20 cellular contexts compared by ENCODE assay signal in the genomic region with DNA sequence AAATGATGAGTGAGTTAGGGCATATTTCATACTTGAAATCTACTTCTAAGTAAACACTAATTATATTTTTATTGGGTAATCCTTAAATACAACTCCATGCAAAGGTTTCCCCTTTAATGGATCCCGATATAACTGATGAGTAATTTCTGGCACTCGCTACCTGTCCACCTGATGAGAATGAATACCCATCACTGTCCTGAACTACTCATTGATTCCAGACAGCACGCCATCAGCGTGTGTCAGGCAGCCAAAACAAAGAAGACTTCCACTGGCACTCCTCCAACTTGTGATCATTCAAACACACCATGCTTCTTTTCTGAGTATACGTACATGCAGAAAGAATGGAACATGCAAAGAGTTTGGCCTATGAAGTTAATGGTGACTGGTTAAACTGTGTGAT.
DNase-seq lines count a peak whose midpoint lies in the region; ATAC-seq and FAIRE-seq lines count a peak whose summit lies in the region.
"Had no signal": no experiment of that assay in that cellular context is flagged by ENCODE, and none has a peak within 500 bp of the region (broad histone marks: within the 10 kb centered on the region; RNA-seq: fewer than 3 reads in every experiment).

No MANE protein-coding gene starts in this region.

- H3K36me3 ChIP-seq in small intestine (ENCODE audit: control insufficient read depth in 2 of 2, insufficient read depth in 2 of 2, low read length in 2 of 2): no peaks in the 10 kb centered on the region
- H3K36me3 ChIP-seq: transverse colon had no signal

- H3K27me3 ChIP-seq in small intestine (ENCODE audit: control insufficient read depth in 2 of 2, insufficient read depth in 2 of 2, low read length in 2 of 2): no peaks in the 10 kb centered on the region
- H3K27me3 ChIP-seq: stomach, transverse colon had no signal

- H3K9me3 ChIP-seq in small intestine (ENCODE audit: control insufficient read depth, low read depth): no peaks in the 10 kb centered on the region
- H3K9me3 ChIP-seq: spleen, stomach, transverse colon had no signal

- H3K27ac ChIP-seq in small intestine (ENCODE audit: low read depth in 1 of 2, low read length in 1 of 2): no peak overlapping the region
- H3K27ac ChIP-seq: spleen, stomach, transverse colon had no signal

- no peak for FAIRE-seq in small intestine (lab: Jason Lieb, UNC)
- FAIRE-seq: H1 had no signal

- no peaks in the 10 kb centered on the region for H3K4me1 ChIP-seq in small intestine (ENCODE audit: control insufficient read depth in 2 of 2, insufficient read depth in 1 of 2, low read depth in 1 of 2, low read length in 1 of 2)
- H3K4me1 ChIP-seq: spleen, stomach, transverse colon had no signal

- peak; percentile 59 for DNase-seq in NCI-H146 (lab: John Stamatoyannopoulos, UW)
- peak; percentile 83 for DNase-seq in NCI-H69 (lab: John Stamatoyannopoulos, UW)
- DNase-seq in dermis blood vessel endothelial cell: peak; percentile 4
- peak; percentile 3 for DNase-seq in small intestine
- no peak for DNase-seq in ecto neural progenitor cell (ENCODE audit: low spot score)
- DNase-seq: activated naive CD4-positive, alpha-beta T cell treated with Interleukin-2 at 50 U/mL for 16 hours; activated T-cell treated with anti-CD3 and anti-CD28 coated beads, Interleukin-2, amount 50 U/mL, for 24 hours; CD8-positive, alpha-beta T cell; head of caudate nucleus; KG1; NCI-H2171 treated with DMSO at 0.1 percent for 48 hours; RPMI8226; spleen; stimulated activated CD4-positive, alpha-beta T cell treated with anti-CD3 and anti-CD28 coated beads, Interleukin-4, amount 100 ng/mL, for 4 hours; stomach; transverse colon had no signal

- ATAC-seq in GM19397 (IDR thresholded peaks at IDR 0.05; ENCODE audit: unreplicated experiment) (no peak), HG03469 (IDR thresholded peaks at IDR 0.05; ENCODE audit: unreplicated experiment) (no peak)
- ATAC-seq: activated CD4-positive, CD25-positive, alpha-beta regulatory T cell treated with anti-CD3 and anti-CD28 coated beads, Interleukin-2, amount 50 U/mL, for 24 hours; CD8-positive, alpha-beta T cell had no signal

- no peak overlapping the region for H3K4me3 ChIP-seq in small intestine (ENCODE audit: low read depth in 1 of 2, low read length in 2 of 2)
- H3K4me3 ChIP-seq: spleen, stomach, transverse colon had no signal

- WGBS in small intestine, 3 donors: 21 to 63% (median 49%) methylated on average over 5 of the region's 5 CpGs
